In the genomic region with DNA sequence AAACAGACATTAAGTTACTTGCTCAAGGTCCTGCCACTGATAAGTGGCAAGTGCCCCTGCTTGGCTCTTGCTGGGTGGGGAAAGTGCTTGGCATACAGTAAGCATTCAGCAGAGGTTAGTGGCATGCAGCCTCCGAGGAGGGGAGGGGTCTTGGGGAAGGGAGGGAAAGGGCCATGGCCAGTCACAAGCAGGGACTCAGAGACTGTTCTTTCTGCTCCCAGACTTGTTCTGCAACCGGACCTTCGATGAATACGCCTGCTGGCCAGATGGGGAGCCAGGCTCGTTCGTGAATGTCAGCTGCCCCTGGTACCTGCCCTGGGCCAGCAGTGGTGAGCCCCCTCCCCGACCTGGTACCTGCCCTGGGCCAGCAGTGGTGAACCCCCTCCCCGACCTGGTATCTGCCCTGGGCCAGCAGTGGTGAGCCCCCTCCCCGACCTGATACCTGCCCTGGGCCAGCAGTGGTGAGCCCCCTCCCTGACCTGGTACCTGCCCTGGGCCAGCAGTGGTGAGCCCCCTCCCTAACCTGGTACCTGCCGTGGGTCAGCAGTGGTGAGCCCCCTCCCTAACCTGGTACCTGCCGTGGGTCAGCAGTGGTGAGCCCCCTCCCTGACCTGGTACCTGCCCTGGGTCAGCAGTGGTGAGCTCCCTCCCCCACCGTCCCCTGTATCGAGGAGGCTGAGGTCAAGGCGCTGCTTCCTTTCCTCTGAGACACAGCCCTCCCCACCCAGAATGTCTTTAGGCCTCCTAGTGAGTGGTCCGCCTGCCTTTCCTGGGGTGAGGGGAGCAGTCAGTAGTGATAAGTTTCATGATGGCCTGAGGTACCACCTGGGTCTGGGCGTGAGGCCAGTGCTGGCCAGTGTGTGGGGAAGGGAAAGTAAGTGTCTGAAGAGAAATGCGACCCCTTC, we compare ENCODE assay signal across 19 cellular contexts. TPM values are rescaled to one million over a fixed set of nuclear protein-coding genes. Genes with fewer than 3 reads are reported as not detected.
DNase-seq lines count a peak whose midpoint lies in the region; ATAC-seq and TF ChIP-seq lines count a peak whose summit lies in the region.
"Had no signal": no experiment of that assay in that cellular context is flagged by ENCODE, and none has a peak within 500 bp of the region (broad histone marks: within the 10 kb centered on the region; RNA-seq: fewer than 3 reads in every experiment).

No MANE protein-coding gene starts in this region.

- H3K79me1 ChIP-seq in neuronal stem cell (ENCODE audit: low read depth, low read length) = no peaks in the 10 kb centered on the region

- intact Hi-C loops in left ventricle myocardium inferior (cut with micrococcal nuclease) = no loop called here
- intact Hi-C loops in Right ventricle myocardium superior (cut with DNase I) = no loop called here
- intact Hi-C loops in upper lobe of right lung (cut with DNase I) = no loop called here

- no peak overlapping the region for H4K8ac ChIP-seq in neuronal stem cell (ENCODE audit: low read depth, low read length)

- WGBS in neuronal stem cell (ENCODE audit: extremely low coverage in 2 of 2, insufficient read length in 2 of 2, insufficient replicate concordance in 1 of 2), 2 donors = no CpG with 5 or more reads among the region's 17 CpGs

- no peak overlapping the region for H3K18ac ChIP-seq in neuronal stem cell (ENCODE audit: low read length)

- H2BK5ac ChIP-seq in neuronal stem cell (ENCODE audit: low read length) = no peak overlapping the region

- H2BK12ac ChIP-seq in neuronal stem cell (ENCODE audit: low read length) = no peak overlapping the region

- H3K9me3 ChIP-seq in left ventricle myocardium inferior (replicated peaks) = no peaks in the 10 kb centered on the region
- H3K9me3 ChIP-seq in neuronal stem cell (replicated peaks in 1 of 2; ENCODE audit: control insufficient read depth in 2 of 2, insufficient read depth in 1 of 2, low read depth in 1 of 2, low read length in 2 of 2) = no peaks in the 10 kb centered on the region
- no peaks in the 10 kb centered on the region for H3K9me3 ChIP-seq in upper lobe of right lung
- H3K9me3 ChIP-seq: BLaER1 had no signal

- peak overlapping the region; percentile 3 for H3K27ac ChIP-seq in left ventricle myocardium inferior (replicated peaks)
- H3K27ac ChIP-seq in neuronal stem cell (replicated peaks; ENCODE audit: low read length) = no peak overlapping the region
- H3K27ac ChIP-seq in upper lobe of right lung = no peak overlapping the region
- H3K27ac ChIP-seq: 22Rv1, BLaER1 had no signal

- no peak overlapping the region for H3K4me2 ChIP-seq in neuronal stem cell (ENCODE audit: insufficient read depth, low read length, poor library complexity, severe bottlenecking)
- H3K4me2 ChIP-seq: BLaER1 had no signal

- H2AK5ac ChIP-seq in neuronal stem cell (ENCODE audit: low read depth, low read length) = no peak overlapping the region

- peaks cover 35% of the 10 kb centered on the region for H3K27me3 ChIP-seq in left ventricle myocardium inferior (ENCODE audit: low read depth)
- H3K27me3 ChIP-seq in neuronal stem cell (ENCODE audit: control insufficient read depth in 3 of 3, insufficient read depth in 3 of 3, low read depth in 1 of 3, low read length in 3 of 3) = peaks cover 0 to 65% (median 0%) of the 10 kb centered on the region in 3 experiments
- H3K27me3 ChIP-seq in upper lobe of right lung = no peaks in the 10 kb centered on the region
- H3K27me3 ChIP-seq: BLaER1 had no signal

- no peak overlapping the region for H2AFZ ChIP-seq in neuronal stem cell (ENCODE audit: low read length)

- H2BK120ac ChIP-seq in neuronal stem cell (ENCODE audit: low read depth, low read length) = no peak overlapping the region

- no peak for ATAC-seq in Right ventricle myocardium superior (ENCODE audit: poor library complexity)
- no peak for ATAC-seq in upper lobe of right lung
- ATAC-seq in HG03439 (IDR thresholded peaks at IDR 0.05; ENCODE audit: unreplicated experiment) = no peak
- ATAC-seq: GM12878 had no signal

- H3K4me1 ChIP-seq in left ventricle myocardium inferior = peaks cover 67% of the 10 kb centered on the region
- H3K4me1 ChIP-seq in neuronal stem cell (ENCODE audit: control insufficient read depth in 2 of 2, insufficient read depth in 1 of 2, low read depth in 1 of 2, low read length in 2 of 2) = peaks cover 0 to 6% of the 10 kb centered on the region in 2 donors
- no peaks in the 10 kb centered on the region for H3K4me1 ChIP-seq in upper lobe of right lung

- no peak overlapping the region for H3K14ac ChIP-seq in neuronal stem cell (ENCODE audit: low read length)

- H3K4me3 ChIP-seq in left ventricle myocardium inferior = no peak overlapping the region
- no peak overlapping the region for H3K4me3 ChIP-seq in neuronal stem cell (ENCODE audit: low read length in 2 of 2)
- H3K4me3 ChIP-seq in upper lobe of right lung = no peak overlapping the region
- H3K4me3 ChIP-seq: BLaER1, GM12878 had no signal

- DNase-seq in NCI-H1092 treated with DMSO at 0.1 percent for 48 hours (lab: John Stamatoyannopoulos, UW) = peak; percentile 18
- DNase-seq in NCI-H1092 (lab: John Stamatoyannopoulos, UW) = no peak
- no peak for DNase-seq in left ventricle myocardium inferior
- no peak for DNase-seq in Right ventricle myocardium superior
- no peak for DNase-seq in neuronal stem cell (ENCODE audit: low spot score)
- peak; percentile 43 for DNase-seq in upper lobe of right lung
- no peak for DNase-seq in GM10266 (ENCODE audit: extremely low spot score)
- DNase-seq: Calu3; CD4-positive, CD25-positive, alpha-beta regulatory T cell; DMS 273 treated with DMSO at 0.1 percent for 48 hours; GOT3; H9 had no signal

- peak overlapping the region; percentile 12 for H3K9ac ChIP-seq in neuronal stem cell (ENCODE audit: low read depth, low read length, poor library complexity)
- H3K9ac ChIP-seq: BLaER1 had no signal

- H3K4ac ChIP-seq in neuronal stem cell (ENCODE audit: low read length) = no peak overlapping the region

- TF ChIP-seq CTCF in left ventricle myocardium inferior (IDR thresholded peaks at IDR 0.05; ENCODE audit: borderline replicate concordance) (no peak), upper lobe of right lung (IDR thresholded peaks at IDR 0.05) (no peak), GM10266 (IDR thresholded peaks at IDR 0.05; ENCODE audit: control insufficient read depth, insufficient read depth, low read depth, missing control alignments) (no peak)

- no peak overlapping the region for H3K23ac ChIP-seq in neuronal stem cell (ENCODE audit: low read depth, low read length, poor library complexity)

- H3K36me3 ChIP-seq in left ventricle myocardium inferior (peaks cover 4% of the 10 kb centered on the region), neuronal stem cell (replicated peaks in 1 of 2; ENCODE audit: control insufficient read depth in 2 of 2, insufficient read depth in 2 of 2, low read length in 2 of 2) (peaks cover 0 to 2% of the 10 kb centered on the region in 2 donors), upper lobe of right lung (no peaks in the 10 kb centered on the region)

- H2BK15ac ChIP-seq in neuronal stem cell (ENCODE audit: low read length) = no peak overlapping the region

- H4K91ac ChIP-seq in neuronal stem cell (ENCODE audit: low read depth, low read length, poor library complexity) = no peak overlapping the region

RNA-seq across cellular contexts. Expression of a gene that starts 8.9 kb away (rescaled TPM):
- total RNA-seq in left ventricle myocardium inferior (7.5 TPM), Right ventricle myocardium superior (6.5 TPM), upper lobe of right lung (not detected)
- polyA plus RNA-seq in neuronal stem cell (2013, experiment 1 of 2) = 0.92 TPM
- polyA plus RNA-seq in neuronal stem cell (2013, experiment 2 of 2) = 0.86 TPM
- total RNA-seq: A673; CD4-positive, CD25-positive, alpha-beta regulatory T cell; Daoy; GM12878; HT-29 had no signal
- polyA plus RNA-seq: CD4-positive, CD25-positive, alpha-beta regulatory T cell had no signal

RNA-seq across cellular contexts. Expression of a gene that starts 57.5 kb away (rescaled TPM):
- total RNA-seq in left ventricle myocardium inferior (10.0 TPM), Right ventricle myocardium superior (10.9 TPM), upper lobe of right lung (15.2 TPM)
- polyA plus RNA-seq in neuronal stem cell (2013, experiment 1 of 2) = 11.2 TPM
- 11.0 TPM for polyA plus RNA-seq in neuronal stem cell (2013, experiment 2 of 2)

Comparison
In these comparisons a context has a peak if more than half of its experiments do, and no peak if none do; other contexts are left out.
1. DNase-seq: peak in NCI-H1092 treated with DMSO at 0.1 percent for 48 hours (single experiment) and upper lobe of right lung (single experiment); none in NCI-H1092 (single experiment), left ventricle myocardium inferior (single experiment), Right ventricle myocardium superior (single experiment), neuronal stem cell (single experiment) and GM10266 (single experiment).